23 cellular contexts compared by ENCODE assay signal in the genomic region with DNA sequence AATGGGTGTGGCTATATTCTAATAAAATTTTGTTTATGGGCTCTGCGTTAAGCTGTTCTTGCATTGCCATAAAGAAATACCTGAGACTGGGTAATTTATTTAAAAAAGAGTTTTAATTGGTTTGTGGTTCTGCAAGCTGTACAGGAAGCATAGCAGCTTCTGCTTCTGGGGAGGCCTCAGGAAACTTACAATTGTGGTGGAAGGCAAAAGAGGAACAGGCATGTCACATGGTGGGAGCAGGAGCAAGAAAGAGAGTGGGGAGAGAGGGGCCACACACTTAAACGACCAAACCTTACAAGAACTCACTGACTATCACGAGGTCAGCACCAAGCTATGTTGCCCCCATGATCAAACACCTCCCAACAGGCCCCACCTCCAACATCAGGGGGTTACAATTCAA.
"Had no signal": no experiment of that assay in that cellular context is flagged by ENCODE, and none has a peak within 500 bp of the region (broad histone marks: within the 10 kb centered on the region; RNA-seq: fewer than 3 reads in every experiment).

No MANE protein-coding gene starts in this region.

- H3K4me1 ChIP-seq: adrenal gland, esophagus muscularis mucosa, gastroesophageal sphincter, left ventricle myocardium inferior, psoas muscle, tibial artery had no signal

- H3K4me1 Mint-ChIP-seq: activated naive CD4-positive, alpha-beta T cell treated with anti-CD3 and anti-CD28 coated beads, Interleukin-2, amount 50 U/mL, for 24 hours had no signal

- H3K27me3 ChIP-seq: adrenal gland, esophagus muscularis mucosa, gastroesophageal sphincter, heart right ventricle, ovary, tibial artery had no signal

- DNase-seq: activated CD4-positive, alpha-beta T cell treated with anti-CD3 and anti-CD28 coated beads, Interleukin-2, amount 50 U/mL, for 4 hours; activated CD4-positive, CD25-positive, alpha-beta regulatory T cell treated with anti-CD3 and anti-CD28 coated beads, Interleukin-2, amount 50 U/mL, for 72 hours; activated effector memory CD4-positive, alpha-beta T cell treated with anti-CD3 and anti-CD28 coated beads, Interleukin-2, amount 50 U/mL, for 16 hours; activated T-cell treated with anti-CD3 and anti-CD28 coated beads, Interleukin-2, amount 50 U/mL, for 72 hours; adrenal gland; effector CD8-positive, alpha-beta T cell; heart right ventricle; immature natural killer cell; kidney glomerular epithelial cell; left ventricle myocardium inferior; mucosa of descending colon; naive thymus-derived CD4-positive, alpha-beta T cell; ovary; psoas muscle; right cardiac atrium; stimulated activated CD4-positive, alpha-beta T cell treated with anti-CD3 and anti-CD28 coated beads, Interleukin-2, amount 100 ng/mL, for 24 hours; stimulated activated naive CD4-positive, alpha-beta T cell treated with Interleukin-2 at 50 U/mL for 16 hours; substantia nigra; tibial artery had no signal

- H3K9me3 ChIP-seq: adrenal gland, esophagus muscularis mucosa, heart right ventricle, left ventricle myocardium inferior, mucosa of descending colon, ovary, psoas muscle, tibial artery had no signal

- H3K27ac ChIP-seq: adrenal gland, esophagus muscularis mucosa, gastroesophageal sphincter, heart right ventricle, left ventricle myocardium inferior, ovary, psoas muscle, tibial artery had no signal

- ATAC-seq: activated T-cell treated with anti-CD3 and anti-CD28 coated beads, Interleukin-2, amount 50 U/mL, for 72 hours; gastroesophageal sphincter; heart right ventricle; mucosa of descending colon; naive thymus-derived CD4-positive, alpha-beta T cell; psoas muscle; right cardiac atrium had no signal

- H3K36me3 Mint-ChIP-seq: activated naive CD4-positive, alpha-beta T cell treated with anti-CD3 and anti-CD28 coated beads, Interleukin-2, amount 50 U/mL, for 24 hours; immature natural killer cell had no signal

- H3K9me3 Mint-ChIP-seq: activated naive CD4-positive, alpha-beta T cell treated with anti-CD3 and anti-CD28 coated beads, Interleukin-2, amount 50 U/mL, for 24 hours; activated T-cell treated with anti-CD3 and anti-CD28 coated beads, Interleukin-2, amount 50 U/mL, for 72 hours; immature natural killer cell had no signal

- H3K4me3 ChIP-seq: adrenal gland, esophagus muscularis mucosa, gastroesophageal sphincter, heart right ventricle, left ventricle myocardium inferior, mucosa of descending colon, ovary, psoas muscle, tibial artery had no signal

- H3K27me3 Mint-ChIP-seq: activated naive CD4-positive, alpha-beta T cell treated with anti-CD3 and anti-CD28 coated beads, Interleukin-2, amount 50 U/mL, for 24 hours; dendritic cell treated with granulocyte-macrophage colony-stimulating factor and Interleukin-4, amounts not matched to agents 40 ng/mL and 50 ng/mL, for 4 days; naive thymus-derived CD4-positive, alpha-beta T cell had no signal

- H3K36me3 ChIP-seq: adrenal gland, esophagus muscularis mucosa, gastroesophageal sphincter, heart right ventricle, left ventricle myocardium inferior, ovary, tibial artery had no signal

- H3K4me3 Mint-ChIP-seq: activated naive CD4-positive, alpha-beta T cell treated with anti-CD3 and anti-CD28 coated beads, Interleukin-2, amount 50 U/mL, for 24 hours; activated T-cell treated with anti-CD3 and anti-CD28 coated beads, Interleukin-2, amount 50 U/mL, for 72 hours; dendritic cell treated with granulocyte-macrophage colony-stimulating factor and Interleukin-4, amounts not matched to agents 40 ng/mL and 50 ng/mL, for 4 days; immature natural killer cell; naive thymus-derived CD4-positive, alpha-beta T cell had no signal

- H3K27ac Mint-ChIP-seq: activated naive CD4-positive, alpha-beta T cell treated with anti-CD3 and anti-CD28 coated beads, Interleukin-2, amount 50 U/mL, for 24 hours; activated T-cell treated with anti-CD3 and anti-CD28 coated beads, Interleukin-2, amount 50 U/mL, for 72 hours; dendritic cell treated with granulocyte-macrophage colony-stimulating factor and Interleukin-4, amounts not matched to agents 40 ng/mL and 50 ng/mL, for 4 days; naive thymus-derived CD4-positive, alpha-beta T cell had no signal
